Comparison of ENCODE assay signal across 9 cellular contexts in the genomic region with DNA sequence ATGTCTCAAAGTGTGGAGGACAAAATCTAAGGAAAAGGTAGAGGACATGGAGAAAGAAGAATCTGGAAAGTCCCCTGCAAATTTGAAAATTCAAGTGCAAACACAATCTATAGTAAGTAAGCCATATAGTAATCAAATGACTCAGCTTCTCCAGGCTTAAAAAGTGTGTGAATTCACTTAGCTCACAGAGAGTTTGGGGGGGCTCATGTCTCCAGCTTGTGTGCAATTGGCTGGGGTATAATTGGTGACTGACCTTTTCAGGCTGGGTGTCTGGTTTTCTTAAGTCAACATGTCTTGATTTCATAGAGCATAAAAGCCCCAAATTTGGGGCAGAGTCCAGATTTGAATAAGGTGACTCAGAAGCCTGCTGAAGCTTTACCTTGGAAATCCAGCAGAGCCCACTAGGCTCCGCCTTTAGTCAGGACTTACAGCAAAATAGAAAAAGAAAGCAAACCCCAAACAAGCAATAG.
DNase-seq lines count a peak whose midpoint lies in the region; ATAC-seq lines count a peak whose summit lies in the region.
"Had no signal": no experiment of that assay in that cellular context is flagged by ENCODE, and none has a peak within 500 bp of the region (broad histone marks: within the 10 kb centered on the region; RNA-seq: fewer than 3 reads in every experiment).

No MANE protein-coding gene starts in this region.

- peak; percentile 8 for DNase-seq in stimulated activated CD4-positive, alpha-beta T cell treated with anti-CD3 and anti-CD28 coated beads, Interleukin-15, amount 100 ng/mL, for 24 hours
- DNase-seq in stimulated activated CD4-positive, alpha-beta T cell treated with anti-CD3 and anti-CD28 coated beads, Interleukin-12 subunit alpha, Interleukin-12 subunit beta, amount 100 ng/mL, for 4 hours, result no peak
- peak; percentile 44 for DNase-seq in astrocyte of the hippocampus (ENCODE audit: low read depth, low spot score)
- DNase-seq in COR-L47 (lab: John Stamatoyannopoulos, UW), result no peak
- DNase-seq in EL, result no peak
- DNase-seq: KG1 had no signal

- peak; percentile 68 for ATAC-seq in HG02884 (IDR thresholded peaks at IDR 0.05; ENCODE audit: unreplicated experiment)
- ATAC-seq in GM19455 (IDR thresholded peaks at IDR 0.05; ENCODE audit: unreplicated experiment), result no peak
- no peak for ATAC-seq in HG03521 (IDR thresholded peaks at IDR 0.05; ENCODE audit: unreplicated experiment)

Comparison
In these comparisons a context has a peak if more than half of its experiments do, and no peak if none do; other contexts are left out.
1. DNase-seq: peak in stimulated activated CD4-positive, alpha-beta T cell treated with anti-CD3 and anti-CD28 coated beads, Interleukin-15, amount 100 ng/mL, for 24 hours (single experiment) and astrocyte of the hippocampus (single experiment); none in stimulated activated CD4-positive, alpha-beta T cell treated with anti-CD3 and anti-CD28 coated beads, Interleukin-12 subunit alpha, Interleukin-12 subunit beta, amount 100 ng/mL, for 4 hours (single experiment), COR-L47 (single experiment) and EL (single experiment).